ENCODE assay signal across 11 cellular contexts in genomic region chr12:24389394-24389793, GRCh38.
"Had no signal": no experiment of that assay in that cellular context is flagged by ENCODE, and none has a peak within 500 bp of the region (broad histone marks: within the 10 kb centered on the region; RNA-seq: fewer than 3 reads in every experiment).

No MANE protein-coding gene starts in this region.

- ATAC-seq: GM23338, HCT116 had no signal

- DNase-seq: GM23248, GOT3, H7, H9, HCEC 1CT, HFFc6 had no signal

- H3K36me3 ChIP-seq: HAP-1 had no signal

- H3K4me1 ChIP-seq: HAP-1 had no signal

- FAIRE-seq: H1, H54 had no signal

- H3K27ac ChIP-seq: GM23248 had no signal

- H3K4me3 ChIP-seq: GM23248, GM23338, HAP-1 had no signal

- H3K4me1 Mint-ChIP-seq: GM23338, H9 had no signal

- H3K4me2 ChIP-seq: GM23338 had no signal

- H3K27ac Mint-ChIP-seq: GM23338, H9, HFFc6 had no signal

- H2AFZ ChIP-seq: GM23248, GM23338 had no signal

- H3K4me3 Mint-ChIP-seq: GM23338, H9, HFFc6 had no signal

- H3K9me3 ChIP-seq: HAP-1 had no signal

- H3K9ac ChIP-seq: GM23248 had no signal
